ENCODE assay signal across 13 cellular contexts in the genomic region with DNA sequence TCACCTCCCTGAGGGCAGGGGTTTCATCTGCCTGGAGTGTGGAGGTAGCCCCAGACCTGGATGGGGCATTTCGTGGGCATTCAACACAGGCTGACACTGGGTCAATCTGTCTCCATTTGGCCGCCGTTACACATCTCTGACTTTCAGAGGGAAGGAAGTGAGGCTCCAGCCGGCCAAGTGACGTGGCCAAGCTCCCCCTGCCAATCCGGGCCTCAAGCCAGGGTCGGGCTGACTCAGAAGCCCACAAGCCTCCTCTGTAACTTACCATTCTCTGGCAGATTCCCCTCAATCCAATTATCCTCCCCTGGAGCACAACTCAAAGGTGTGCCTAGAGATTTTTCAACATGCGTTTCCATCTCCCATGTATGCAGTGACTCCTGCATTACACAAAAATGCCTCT.
DNase-seq lines count a peak whose midpoint lies in the region; ATAC-seq and TF ChIP-seq lines count a peak whose summit lies in the region.
"Had no signal": no experiment of that assay in that cellular context is flagged by ENCODE, and none has a peak within 500 bp of the region (broad histone marks: within the 10 kb centered on the region; RNA-seq: fewer than 3 reads in every experiment).

No MANE protein-coding gene starts in this region.

- H3K27ac ChIP-seq in left ventricle myocardium inferior (replicated peaks) (peak overlapping the region; percentile 79), thyroid gland (peak overlapping the region; percentile 59 to 77 (median 65))
- H3K27ac ChIP-seq: A549 had no signal

- peak; percentile 45 for DNase-seq in activated effector memory CD4-positive, alpha-beta T cell treated with anti-CD3 and anti-CD28 coated beads, Interleukin-2, amount 50 U/mL, for 16 hours
- no peak for DNase-seq in activated effector memory CD4-positive, alpha-beta T cell treated with Interleukin-2 at 50 U/mL for 16 hours
- DNase-seq in astrocyte of the spinal cord (ENCODE audit: low read depth, low spot score) (peak; percentile 93), left ventricle myocardium inferior (peak; percentile 61), thyroid gland (peak; percentile 15 to 24), putamen (ENCODE audit: low spot score) (no peak), GDM1 (lab: John Stamatoyannopoulos, UW) (no peak)
- DNase-seq: hippocampal formation; naive thymus-derived CD8-positive, alpha-beta T cell had no signal

- H3K4me3 ChIP-seq in astrocyte of the spinal cord (ENCODE audit: low read depth, low read length): no peak overlapping the region
- H3K4me3 ChIP-seq in left ventricle myocardium inferior: no peak overlapping the region
- H3K4me3 ChIP-seq in thyroid gland (replicated peaks in 1 of 3): no peak overlapping the region
- H3K4me3 ChIP-seq: A549, ascending aorta, upper lobe of left lung had no signal

- H3K9me3 ChIP-seq in left ventricle myocardium inferior (replicated peaks): no peaks in the 10 kb centered on the region
- no peaks in the 10 kb centered on the region for H3K9me3 ChIP-seq in thyroid gland
- H3K9me3 ChIP-seq: A549, ascending aorta, upper lobe of left lung had no signal

- no peak for TF ChIP-seq POLR2A in thyroid gland (IDR thresholded peaks at IDR 0.05)

- 76 to 85% methylated on average over 8 of the region's 8 CpGs for WGBS in thyroid gland, 2 donors

- H3K4me1 ChIP-seq in left ventricle myocardium inferior (peaks cover 22% of the 10 kb centered on the region), thyroid gland (peaks cover 0 to 4% of the 10 kb centered on the region in 2 donors)
- H3K4me1 ChIP-seq: A549, ascending aorta had no signal

- TF ChIP-seq CTCF in astrocyte of the spinal cord (IDR thresholded peaks at IDR 0.05; ENCODE audit: low read depth, low read length): no peak
- TF ChIP-seq CTCF in left ventricle myocardium inferior (IDR thresholded peaks at IDR 0.05; ENCODE audit: borderline replicate concordance): no peak
- TF ChIP-seq CTCF in thyroid gland (IDR thresholded peaks at IDR 0.05): no peak

- intact Hi-C loops in left ventricle myocardium inferior (cut with micrococcal nuclease): no loop called here
- intact Hi-C loops in thyroid gland (cut with DNase I): no loop called here

- no peak for ATAC-seq in GM18498 (IDR thresholded peaks at IDR 0.05; ENCODE audit: unreplicated experiment)
- ATAC-seq: A549; naive thymus-derived CD8-positive, alpha-beta T cell had no signal

- in situ Hi-C loops in astrocyte of the spinal cord (cut with HindIII; ENCODE audit: low sequenced_read_pairs): no loop called here

- no peaks in the 10 kb centered on the region for H3K27me3 ChIP-seq in left ventricle myocardium inferior (ENCODE audit: low read depth)
- no peaks in the 10 kb centered on the region for H3K27me3 ChIP-seq in thyroid gland
- H3K27me3 ChIP-seq: ascending aorta, upper lobe of left lung had no signal

- no peaks in the 10 kb centered on the region for H3K36me3 ChIP-seq in left ventricle myocardium inferior
- H3K36me3 ChIP-seq in thyroid gland: no peaks in the 10 kb centered on the region
- H3K36me3 ChIP-seq: ascending aorta, upper lobe of left lung had no signal

Comparison
In these comparisons a context has a peak if more than half of its experiments do, and no peak if none do; other contexts are left out.
1. DNase-seq: peak in activated effector memory CD4-positive, alpha-beta T cell treated with anti-CD3 and anti-CD28 coated beads, Interleukin-2, amount 50 U/mL, for 16 hours (single experiment), astrocyte of the spinal cord (single experiment), left ventricle myocardium inferior (single experiment) and thyroid gland (2 of 2); none in activated effector memory CD4-positive, alpha-beta T cell treated with Interleukin-2 at 50 U/mL for 16 hours (single experiment), putamen (single experiment) and GDM1 (single experiment).